ENCODE assay signal across 17 cellular contexts in the genomic region with DNA sequence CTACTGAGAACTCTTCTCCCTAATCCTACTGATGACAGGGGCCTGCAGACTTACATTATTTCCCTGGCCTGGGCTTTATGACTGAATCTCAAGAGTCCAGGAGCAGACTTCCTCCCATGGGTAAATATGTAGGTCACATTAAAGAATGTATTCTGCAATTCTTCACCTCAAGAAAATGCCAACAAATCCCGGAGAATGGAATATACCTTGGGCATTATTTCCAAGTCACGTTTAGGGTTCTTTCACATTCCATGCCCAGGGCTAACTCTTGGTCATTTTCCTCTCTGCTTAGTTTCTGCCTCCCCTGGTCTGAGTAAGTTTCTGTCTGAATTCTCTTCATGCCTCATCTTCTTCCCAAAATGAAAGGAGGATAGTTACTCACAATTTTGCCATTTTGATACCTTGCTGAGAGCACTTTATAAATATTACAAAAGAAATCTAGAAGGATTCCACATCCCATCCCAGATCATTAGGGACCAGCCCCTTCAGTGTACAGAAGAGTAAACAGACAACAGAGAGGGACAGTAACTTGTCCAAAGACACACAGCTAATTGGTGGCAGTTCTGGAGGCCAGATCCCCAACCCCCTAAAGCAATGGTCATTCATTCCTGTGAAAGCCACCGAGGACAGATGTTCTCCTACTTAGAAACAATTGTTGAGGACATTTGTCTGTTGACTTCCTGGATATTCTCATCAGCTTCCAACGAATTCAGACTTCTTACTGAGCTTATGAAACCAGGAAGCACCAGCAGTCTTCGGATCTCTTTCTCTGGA. TPM values are rescaled to one million over a fixed set of nuclear protein-coding genes. Genes with fewer than 3 reads are reported as not detected.
DNase-seq lines count a peak whose midpoint lies in the region; ATAC-seq and TF ChIP-seq lines count a peak whose summit lies in the region.
"Had no signal": no experiment of that assay in that cellular context is flagged by ENCODE, and none has a peak within 500 bp of the region (broad histone marks: within the 10 kb centered on the region; RNA-seq: fewer than 3 reads in every experiment).

No MANE protein-coding gene starts in this region.

- peak overlapping the region; percentile 57 for H3K4me3 Mint-ChIP-seq in activated CD8-positive, alpha-beta T cell treated with anti-CD3 and anti-CD28 coated beads for 36 hours

- in situ Hi-C loops in GM23248 (cut with MboI) = no loop called here

- H3F3A ChIP-seq in GM23248 (ENCODE audit: insufficient read depth) = no peaks in the 10 kb centered on the region

- H3K27me3 Mint-ChIP-seq in activated CD8-positive, alpha-beta T cell treated with anti-CD3 and anti-CD28 coated beads for 36 hours = peaks cover 20% of the 10 kb centered on the region

- H3K36me3 ChIP-seq in GM23248 (ENCODE audit: low read depth) (no peaks in the 10 kb centered on the region), right lobe of liver (peaks cover 0 to 26% (median 5%) of the 10 kb centered on the region in 4 donors)
- H3K36me3 ChIP-seq: Peyer's patch, tibial nerve had no signal

- H2AFZ ChIP-seq in GM23248 = peak overlapping the region; percentile 48; the same call in 1 of the 2 replicates

- TF ChIP-seq CTCF in 22Rv1 (IDR thresholded peaks at IDR 0.05) = no peak
- TF ChIP-seq CTCF in activated CD8-positive, alpha-beta T cell treated with anti-CD3 and anti-CD28 coated beads for 36 hours (IDR thresholded peaks at IDR 0.05) = no peak
- TF ChIP-seq CTCF in right lobe of liver (IDR thresholded peaks at IDR 0.05) = no peak

- H3K9me3 Mint-ChIP-seq in activated CD8-positive, alpha-beta T cell treated with anti-CD3 and anti-CD28 coated beads for 36 hours = no peaks in the 10 kb centered on the region

- H3K4me2 ChIP-seq in GM23248 (ENCODE audit: unreplicated experiment) = no peak overlapping the region

- no peak overlapping the region for H3K9ac ChIP-seq in GM23248

- CTCF ChIA-PET in activated CD8-positive, alpha-beta T cell treated with anti-CD3 and anti-CD28 coated beads for 36 hours (lab: Charles Lee) = interaction anchor here (1.2 to 1.8 kb wide), 2 partner anchors 63 to 632 kb away, joined by 5 to 6 read pairs; no protein-coding TSS in a partner anchor

- no peaks in the 10 kb centered on the region for H3K9me2 ChIP-seq in GM23248 (ENCODE audit: insufficient read depth)

- WGBS in GM23248 (ENCODE audit: low coverage in 1 of 2, low lambda C conversion rate in 2 of 2, missing lambda C conversion rate in 2 of 2), 2 experiments = 37 to 38% methylated on average over 5 of the region's 5 CpGs
- 23% methylated on average over 5 of the region's 5 CpGs for WGBS in right lobe of liver (ENCODE audit: insufficient coverage, low coverage, low lambda C conversion rate, missing lambda C conversion rate)

- intact Hi-C loops in activated CD8-positive, alpha-beta T cell treated with anti-CD3 and anti-CD28 coated beads for 36 hours (cut with micrococcal nuclease) = no loop called here
- intact Hi-C loops in right lobe of liver (cut with DNase I) = no loop called here

- H3K27ac ChIP-seq in 22Rv1 = peak overlapping the region; percentile 50; the same call in 1 of the 2 replicates
- no peak overlapping the region for H3K27ac ChIP-seq in GM23248
- H3K27ac ChIP-seq in right lobe of liver = peak overlapping the region; percentile 88 to 99 (median 95)
- H3K27ac ChIP-seq: Peyer's patch, tibial nerve had no signal

- H3K27ac Mint-ChIP-seq in activated CD8-positive, alpha-beta T cell treated with anti-CD3 and anti-CD28 coated beads for 36 hours = no peak overlapping the region
- H3K27ac Mint-ChIP-seq: brain had no signal

- no peaks in the 10 kb centered on the region for H4K20me1 ChIP-seq in GM23248 (ENCODE audit: insufficient read depth)

- H3K9me3 ChIP-seq in GM23248 (ENCODE audit: low read depth) (no peaks in the 10 kb centered on the region), right lobe of liver (no peaks in the 10 kb centered on the region)
- H3K9me3 ChIP-seq: Peyer's patch, tibial nerve had no signal

- H3K4me1 Mint-ChIP-seq in activated CD8-positive, alpha-beta T cell treated with anti-CD3 and anti-CD28 coated beads for 36 hours (ENCODE audit: low read depth) = peaks cover 3% of the 10 kb centered on the region
- H3K4me1 Mint-ChIP-seq: brain had no signal

- DNase-seq in GM23248 (no peak), right lobe of liver (no peak), GM03348 (ENCODE audit: low spot score) (no peak), DMS79 (lab: John Stamatoyannopoulos, UW) (no peak), globus pallidus (ENCODE audit: low spot score) (no peak)
- DNase-seq in activated CD8-positive, alpha-beta T cell treated with anti-CD3 and anti-CD28 coated beads for 36 hours = no peak
- no peak for DNase-seq in stimulated activated CD4-positive, alpha-beta T cell treated with anti-CD3 and anti-CD28 coated beads, Interleukin-2, amount 100 ng/mL, for 24 hours
- DNase-seq: activated CD4-positive, alpha-beta T cell treated with anti-CD3 and anti-CD28 coated beads for 4 hours; activated gamma-delta T cell; effector CD4-positive, alpha-beta T cell had no signal

- no peaks in the 10 kb centered on the region for H3K27me3 ChIP-seq in GM23248 (replicated peaks; ENCODE audit: insufficient read depth)
- H3K27me3 ChIP-seq in right lobe of liver = no peaks in the 10 kb centered on the region
- H3K27me3 ChIP-seq: Peyer's patch had no signal

- no peak for TF ChIP-seq POLR2A in right lobe of liver (IDR thresholded peaks at IDR 0.05)

- H3K4me3 ChIP-seq in GM23248 (no peak overlapping the region), right lobe of liver (peak overlapping the region; percentile 38 to 81 (median 81))

- POLR2A ChIA-PET in activated CD8-positive, alpha-beta T cell treated with anti-CD3 and anti-CD28 coated beads for 36 hours (lab: Charles Lee) = no interaction called here

- no peaks in the 10 kb centered on the region for H3K79me2 ChIP-seq in GM23248 (ENCODE audit: insufficient read depth)

- no peaks in the 10 kb centered on the region for H3K36me3 Mint-ChIP-seq in activated CD8-positive, alpha-beta T cell treated with anti-CD3 and anti-CD28 coated beads for 36 hours (ENCODE audit: low read depth)
- H3K36me3 Mint-ChIP-seq: brain had no signal

- H3K4me1 ChIP-seq in GM23248 (ENCODE audit: insufficient read depth) = no peaks in the 10 kb centered on the region
- H3K4me1 ChIP-seq in right lobe of liver = peaks cover 0 to 42% (median 20%) of the 10 kb centered on the region in 4 donors

- ATAC-seq in activated CD8-positive, alpha-beta T cell treated with anti-CD3 and anti-CD28 coated beads for 36 hours = no peak
- no peak for ATAC-seq in right lobe of liver

RNA-seq across cellular contexts. Expression of gene PAH, which starts 0.6 kb away (rescaled TPM):
- total RNA-seq in GM23248 (2014; rRNA removed; shearing (Covaris generic)) = not detected in 2 replicates
- polyA plus RNA-seq in GM23248 (2016; fragmentation: Nextera tagmentation; extraction: Ambion mirVana) = not detected in 2 replicates
- not detected for total RNA-seq in activated CD8-positive, alpha-beta T cell treated with anti-CD3 and anti-CD28 coated beads for 36 hours
- 1,000 to 10,000 TPM in 3 of 6 experiments, 100 to 1,000 TPM in 3; 873 to 2,034 (median 1,035) TPM for total RNA-seq in right lobe of liver
- total RNA-seq: fibroblast of villous mesenchyme, NCI-H460, Peyer's patch had no signal

RNA-seq across cellular contexts. Expression of gene ASCL1, which starts 41.0 kb away (rescaled TPM):
- total RNA-seq in GM23248 (2014; rRNA removed; shearing (Covaris generic)) = not detected in 2 replicates
- not detected in 2 replicates for polyA plus RNA-seq in GM23248 (2016; fragmentation: Nextera tagmentation; extraction: Ambion mirVana)
- not detected for total RNA-seq in activated CD8-positive, alpha-beta T cell treated with anti-CD3 and anti-CD28 coated beads for 36 hours
- total RNA-seq in right lobe of liver = 1 to 10 TPM in 1 of 6 experiments, under 1 TPM in 5; 0.18 to 1.6 (median 0.33) TPM
- total RNA-seq: fibroblast of villous mesenchyme, NCI-H460, Peyer's patch, posterior vena cava had no signal

Comparison
In these comparisons a context has a peak if more than half of its experiments do, and no peak if none do; other contexts are left out.
1. RNA of gene PAH, which starts 0.6 kb away (total RNA-seq): 873 to 2,034 TPM in right lobe of liver; not detected in activated CD8-positive, alpha-beta T cell treated with anti-CD3 and anti-CD28 coated beads for 36 hours and not detected in GM23248; every median in the first group is over 100 times any median in the second.